19 cellular contexts compared by ENCODE assay signal in the genomic region with DNA sequence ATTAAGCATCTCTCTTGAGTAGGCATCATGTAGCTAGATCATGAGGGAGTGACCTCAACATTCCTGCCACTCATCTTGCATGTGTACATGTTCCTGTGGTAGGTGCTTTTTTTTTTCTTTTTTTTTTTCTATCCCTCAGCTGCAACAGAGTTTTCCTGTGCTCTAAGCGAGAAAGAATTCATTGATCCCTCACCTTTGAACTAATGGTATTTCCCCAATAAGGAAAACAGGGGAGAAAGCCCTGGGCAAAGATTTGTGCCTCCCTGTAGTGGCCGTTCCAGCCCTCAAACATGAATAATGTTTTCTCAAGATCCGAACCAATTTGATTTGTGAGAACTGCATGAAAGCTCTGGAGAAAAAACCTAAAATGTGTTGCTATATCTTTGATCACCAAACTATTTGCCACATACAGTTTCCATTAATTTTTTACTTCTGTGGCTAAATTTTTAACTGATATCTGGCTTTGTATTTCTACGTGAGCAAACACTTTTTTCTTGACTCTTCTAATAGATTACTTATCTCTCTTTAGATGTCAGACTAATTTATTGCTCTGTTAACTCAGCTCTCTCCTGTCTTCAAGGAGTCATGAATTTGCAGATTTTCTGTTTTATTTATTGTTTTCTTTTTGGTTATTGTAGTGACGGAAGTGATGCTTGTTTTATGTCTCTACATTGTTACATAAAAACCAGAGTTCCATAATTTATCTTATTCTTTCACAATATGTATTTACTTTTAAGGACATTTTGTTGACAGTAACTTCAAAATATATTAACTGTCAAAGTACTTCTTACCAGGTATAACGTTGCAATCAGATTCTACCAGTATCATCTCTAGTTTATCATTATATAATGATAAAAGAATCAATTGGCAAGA.
"Had no signal": no experiment of that assay in that cellular context is flagged by ENCODE, and none has a peak within 500 bp of the region (broad histone marks: within the 10 kb centered on the region; RNA-seq: fewer than 3 reads in every experiment).

No MANE protein-coding gene starts in this region.

- FAIRE-seq: endothelial cell of umbilical vein, islet of Langerhans had no signal

- DNase-seq: colonic mucosa; dermis blood vessel endothelial cell; endodermal cell; erythroblast; foreskin keratinocyte; head of caudate nucleus; hippocampal formation; left cardiac atrium; mesendoderm; naive B cell; nephron progenitor cell; psoas muscle; sigmoid colon; stimulated activated CD4-positive, alpha-beta T cell treated with anti-CD3 and anti-CD28 coated beads, Interleukin-2, amount 100 ng/mL, for 24 hours; stimulated activated CD4-positive, alpha-beta T cell treated with anti-CD3 and anti-CD28 coated beads, Interleukin-4, amount 100 ng/mL, for 4 hours; stimulated activated naive CD4-positive, alpha-beta T cell; trophoblast cell had no signal
